ENCODE assay signal across 17 cellular contexts in genomic region chr17:65366102-65366844, GRCh38.
DNase-seq lines count a peak whose midpoint lies in the region; ATAC-seq, FAIRE-seq and TF ChIP-seq lines count a peak whose summit lies in the region.
"Had no signal": no experiment of that assay in that cellular context is flagged by ENCODE, and none has a peak within 500 bp of the region (broad histone marks: within the 10 kb centered on the region; RNA-seq: fewer than 3 reads in every experiment).

No MANE protein-coding gene starts in this region.

- H3K4me3 ChIP-seq in mammary epithelial cell (replicated peaks in 1 of 3; ENCODE audit: insufficient read depth in 1 of 3, low read depth in 2 of 3, low read length in 3 of 3): no peak overlapping the region
- H3K4me3 ChIP-seq: coronary artery, mucosa of descending colon had no signal

- no peak overlapping the region for H3K27ac Mint-ChIP-seq in activated naive CD4-positive, alpha-beta T cell treated with anti-CD3 and anti-CD28 coated beads for 36 hours
- H3K27ac Mint-ChIP-seq in activated naive CD4-positive, alpha-beta T cell treated with anti-CD3 and anti-CD28 coated beads, Interleukin-2, amount 10 ng/mL, durations not matched to agents 7 days and 5 days: no peak overlapping the region
- H3K27ac Mint-ChIP-seq: T-helper 17 cell had no signal

- no peaks in the 10 kb centered on the region for H3K9me3 Mint-ChIP-seq in activated naive CD4-positive, alpha-beta T cell treated with anti-CD3 and anti-CD28 coated beads for 36 hours
- no peaks in the 10 kb centered on the region for H3K9me3 Mint-ChIP-seq in activated naive CD4-positive, alpha-beta T cell treated with anti-CD3 and anti-CD28 coated beads, Interleukin-2, amount 10 ng/mL, durations not matched to agents 7 days and 5 days

- CTCF ChIA-PET in activated naive CD4-positive, alpha-beta T cell treated with anti-CD3 and anti-CD28 coated beads for 36 hours (lab: Charles Lee): no interaction called here
- CTCF ChIA-PET in activated naive CD4-positive, alpha-beta T cell treated with anti-CD3 and anti-CD28 coated beads, Interleukin-2, amount 10 ng/mL, durations not matched to agents 7 days and 5 days (lab: Charles Lee): no interaction called here
- CTCF ChIA-PET in mammary epithelial cell (lab: Charles Lee; ENCODE audit: low non-redundant PET): no interaction called here

- H3K9ac ChIP-seq in mammary epithelial cell (ENCODE audit: insufficient read depth, low read length): no peak overlapping the region

- H3K4me3 Mint-ChIP-seq in activated naive CD4-positive, alpha-beta T cell treated with anti-CD3 and anti-CD28 coated beads for 36 hours: no peak overlapping the region
- no peak overlapping the region for H3K4me3 Mint-ChIP-seq in activated naive CD4-positive, alpha-beta T cell treated with anti-CD3 and anti-CD28 coated beads, Interleukin-2, amount 10 ng/mL, durations not matched to agents 7 days and 5 days
- H3K4me3 Mint-ChIP-seq: T-helper 17 cell had no signal

- no peaks in the 10 kb centered on the region for H3K36me3 Mint-ChIP-seq in activated naive CD4-positive, alpha-beta T cell treated with anti-CD3 and anti-CD28 coated beads for 36 hours (ENCODE audit: low read depth)
- no peaks in the 10 kb centered on the region for H3K36me3 Mint-ChIP-seq in activated naive CD4-positive, alpha-beta T cell treated with anti-CD3 and anti-CD28 coated beads, Interleukin-2, amount 10 ng/mL, durations not matched to agents 7 days and 5 days

- H3K4me2 ChIP-seq in mammary epithelial cell (ENCODE audit: insufficient read depth, low read depth, low read length): no peak overlapping the region

- H4K20me1 ChIP-seq in mammary epithelial cell (ENCODE audit: insufficient read depth, low read length): no peaks in the 10 kb centered on the region

- no peaks in the 10 kb centered on the region for H3K27me3 ChIP-seq in mammary epithelial cell (ENCODE audit: insufficient read depth, low read length)

- peaks cover 7% of the 10 kb centered on the region for H3K27me3 Mint-ChIP-seq in activated naive CD4-positive, alpha-beta T cell treated with anti-CD3 and anti-CD28 coated beads for 36 hours (ENCODE audit: low read depth)
- H3K27me3 Mint-ChIP-seq in activated naive CD4-positive, alpha-beta T cell treated with anti-CD3 and anti-CD28 coated beads, Interleukin-2, amount 10 ng/mL, durations not matched to agents 7 days and 5 days: peaks cover 10% of the 10 kb centered on the region

- peak; percentile 48 for DNase-seq in activated naive CD4-positive, alpha-beta T cell treated with anti-CD3 and anti-CD28 coated beads for 36 hours
- DNase-seq in activated naive CD4-positive, alpha-beta T cell treated with anti-CD3 and anti-CD28 coated beads, Interleukin-2, amount 10 ng/mL, durations not matched to agents 7 days and 5 days: no peak
- DNase-seq in dermis blood vessel endothelial cell: peak; percentile 21
- DNase-seq in stimulated activated CD4-positive, alpha-beta T cell treated with anti-CD3 and anti-CD28 coated beads, Interleukin-4, amount 100 ng/mL, for 24 hours: peak; percentile 75
- no peak for DNase-seq in urothelium cell line (ENCODE audit: low spot score)
- DNase-seq in NCI-H1105 treated with DMSO at 0.1 percent for 48 hours (lab: John Stamatoyannopoulos, UW): no peak
- DNase-seq in mammary epithelial cell: no peak
- DNase-seq: activated CD4-positive, CD25-positive, alpha-beta regulatory T cell treated with anti-CD3 and anti-CD28 coated beads, Interleukin-2, amount 50 U/mL, for 72 hours; MM.1S; mucosa of descending colon; NCI-H2081; RPMI8226; T-helper 17 cell had no signal

- no peaks in the 10 kb centered on the region for H3K9me3 ChIP-seq in mammary epithelial cell (replicated peaks; ENCODE audit: insufficient read depth, low read length)
- H3K9me3 ChIP-seq: Caco-2, mucosa of descending colon had no signal

- WGBS in mammary epithelial cell (ENCODE audit: low coverage, missing lambda C conversion rate): 75% methylated on average over 15 of the region's 15 CpGs

- TF ChIP-seq CTCF in mammary epithelial cell (conservative IDR thresholded peaks at IDR 0.05 in 1 of 2, IDR thresholded peaks at IDR 0.05 in 1 of 2; ENCODE audit: extremely low read depth in 1 of 2, insufficient read depth in 1 of 2, low read depth in 1 of 2, low read length in 2 of 2): no peak

- FAIRE-seq in urothelium cell line (lab: Jason Lieb, UNC): peak; percentile 13

- in situ Hi-C loops in mammary epithelial cell (cut with MboI; ENCODE audit: low sequenced_read_pairs in 2 of 2): no loop called here

- H3K36me3 ChIP-seq in mammary epithelial cell (ENCODE audit: insufficient read depth, low read length): no peaks in the 10 kb centered on the region

- no peak overlapping the region for H2AFZ ChIP-seq in mammary epithelial cell (ENCODE audit: low read depth, low read length)

- no peak for ATAC-seq in HG03432 (IDR thresholded peaks at IDR 0.05; ENCODE audit: unreplicated experiment)
- ATAC-seq: esophagus mucosa, T-helper 17 cell had no signal

- intact Hi-C loops in activated naive CD4-positive, alpha-beta T cell treated with anti-CD3 and anti-CD28 coated beads for 36 hours (cut with micrococcal nuclease): no loop called here
- intact Hi-C loops in mammary epithelial cell (cut with micrococcal nuclease): no loop called here

- H3K4me1 Mint-ChIP-seq in activated naive CD4-positive, alpha-beta T cell treated with anti-CD3 and anti-CD28 coated beads for 36 hours (ENCODE audit: low read depth): peaks cover 21% of the 10 kb centered on the region
- peaks cover 4% of the 10 kb centered on the region for H3K4me1 Mint-ChIP-seq in activated naive CD4-positive, alpha-beta T cell treated with anti-CD3 and anti-CD28 coated beads, Interleukin-2, amount 10 ng/mL, durations not matched to agents 7 days and 5 days

- dilution Hi-C loops in mammary epithelial cell (cut with HindIII; ENCODE audit: low sequenced_read_pairs): no loop called here

- no TSS peak for BruUV-seq in mammary epithelial cell (replicated peaks; lab: Mats Ljungman, UMichigan)

- no peaks in the 10 kb centered on the region for H3K4me1 ChIP-seq in mammary epithelial cell (ENCODE audit: insufficient read depth, low read length)

- H3K79me2 ChIP-seq in mammary epithelial cell (ENCODE audit: insufficient read depth, low read length): no peaks in the 10 kb centered on the region

- H3K27ac ChIP-seq in mammary epithelial cell (ENCODE audit: insufficient read depth, low read depth, low read length): no peak overlapping the region
- H3K27ac ChIP-seq: coronary artery had no signal

Comparison
In these comparisons a context has a peak if more than half of its experiments do, and no peak if none do; other contexts are left out.
1. DNase-seq: peak in activated naive CD4-positive, alpha-beta T cell treated with anti-CD3 and anti-CD28 coated beads for 36 hours (single experiment), dermis blood vessel endothelial cell (single experiment) and stimulated activated CD4-positive, alpha-beta T cell treated with anti-CD3 and anti-CD28 coated beads, Interleukin-4, amount 100 ng/mL, for 24 hours (single experiment); none in activated naive CD4-positive, alpha-beta T cell treated with anti-CD3 and anti-CD28 coated beads, Interleukin-2, amount 10 ng/mL, durations not matched to agents 7 days and 5 days (single experiment), urothelium cell line (single experiment), NCI-H1105 treated with DMSO at 0.1 percent for 48 hours (single experiment) and mammary epithelial cell (single experiment).